ENCODE assay signal across 1 cellular context in the genomic region with DNA sequence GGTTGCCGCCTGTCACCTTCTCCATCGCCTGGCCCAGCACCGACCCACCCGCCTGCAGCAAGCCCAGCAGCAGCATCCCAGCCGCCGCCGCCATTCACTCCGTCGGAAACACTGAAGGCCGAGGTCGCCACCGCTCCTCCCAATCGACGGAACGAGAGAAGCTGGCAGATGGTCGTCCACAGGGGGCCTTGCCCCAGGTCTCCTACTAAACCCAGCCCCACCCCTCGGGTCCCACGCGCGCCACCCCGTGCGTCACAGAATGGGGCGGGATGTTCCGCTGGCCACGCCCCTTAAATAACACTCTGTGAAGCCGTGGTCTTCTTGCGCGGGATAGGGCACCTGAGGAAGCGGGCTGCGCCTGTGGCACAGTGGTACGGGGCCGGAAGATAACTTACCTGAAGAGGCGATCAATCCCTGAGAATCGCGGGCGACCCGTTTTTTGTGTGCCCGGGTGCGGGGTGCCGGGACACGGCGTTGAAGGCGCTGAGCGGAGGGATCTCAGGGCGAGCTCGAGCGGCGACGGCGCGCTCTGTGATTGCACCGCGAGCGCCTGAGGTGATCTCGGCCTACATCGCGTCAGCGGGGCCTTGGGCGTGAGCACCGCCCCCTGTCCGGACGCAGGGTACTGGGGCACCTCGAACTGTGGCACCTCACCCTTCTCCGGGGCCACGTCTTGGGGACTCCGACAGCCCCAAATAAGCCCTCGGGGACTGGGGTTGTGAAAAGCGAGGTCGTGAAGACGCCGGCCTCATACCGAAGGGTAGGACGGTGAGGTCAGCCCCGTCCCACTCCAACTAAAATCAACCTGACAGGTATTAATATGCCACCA.
TF ChIP-seq lines count a peak whose summit lies in the region.

TSS of gene CYP51A1 (minus strand) at position 207 of the 829 bp plus-strand sequence. CDS start at position 94, 113 bp downstream.

TF ChIP-seq in A549, 52 proteins besides CTCF, POLR2A, EP300 and RAD21 (continued from another document):
- peak; percentile 93 for TF ChIP-seq MAX (IDR thresholded peaks at IDR 0.05)
- TF ChIP-seq TP53 (CRISPR knock-in tag; IDR thresholded peaks at IDR 0.05): no peak; the same call in 1 of the 2 replicates
- TF ChIP-seq RCOR1 (IDR thresholded peaks at IDR 0.05; ENCODE audit: low read depth, low read length): no peak
- TF ChIP-seq ATOH8 (CRISPR knock-in tag; IDR thresholded peaks at IDR 0.05; ENCODE audit: low read depth): no peak
- TF ChIP-seq CHD2 (IDR thresholded peaks at IDR 0.05; ENCODE audit: low read length, partially characterized antibody): peak; percentile 78
- 0 out of 2 replicates have a peak, but pooled peaks have one; percentile 36 for TF ChIP-seq RARB (CRISPR knock-in tag; IDR thresholded peaks at IDR 0.05)
- no peak for TF ChIP-seq HEYL (CRISPR knock-in tag; IDR thresholded peaks at IDR 0.05)
- TF ChIP-seq ZNF302 (CRISPR knock-in tag; IDR thresholded peaks at IDR 0.05): no peak
- TF ChIP-seq PHF8 (IDR thresholded peaks at IDR 0.05; ENCODE audit: borderline replicate concordance, low read depth): peak; percentile 92
- TF ChIP-seq FOSL2 (IDR thresholded peaks at IDR 0.05): no peak
- TF ChIP-seq FOSL2 (CRISPR knock-in tag; IDR thresholded peaks at IDR 0.05): peak; percentile 41
- TF ChIP-seq HDAC2 (IDR thresholded peaks at IDR 0.05): no peak
- TF ChIP-seq ZC3H11A (IDR thresholded peaks at IDR 0.05): no peak
- TF ChIP-seq BHLHE40 (IDR thresholded peaks at IDR 0.05; ENCODE audit: low read depth, low read length): 0 out of 2 replicates have a peak, but pooled peaks have one; percentile 7
- TF ChIP-seq CBX8 (IDR thresholded peaks at IDR 0.05): no peak
- TF ChIP-seq KDM1A (IDR thresholded peaks at IDR 0.05; ENCODE audit: low read depth): no peak
- TF ChIP-seq RFX5 (IDR thresholded peaks at IDR 0.05): no peak; the same call in none of the 2 replicates
- no peak; the same call in 2 of the 3 replicates for TF ChIP-seq SMC3 (IDR thresholded peaks at IDR 0.05)
- TF ChIP-seq, protein P1, sequence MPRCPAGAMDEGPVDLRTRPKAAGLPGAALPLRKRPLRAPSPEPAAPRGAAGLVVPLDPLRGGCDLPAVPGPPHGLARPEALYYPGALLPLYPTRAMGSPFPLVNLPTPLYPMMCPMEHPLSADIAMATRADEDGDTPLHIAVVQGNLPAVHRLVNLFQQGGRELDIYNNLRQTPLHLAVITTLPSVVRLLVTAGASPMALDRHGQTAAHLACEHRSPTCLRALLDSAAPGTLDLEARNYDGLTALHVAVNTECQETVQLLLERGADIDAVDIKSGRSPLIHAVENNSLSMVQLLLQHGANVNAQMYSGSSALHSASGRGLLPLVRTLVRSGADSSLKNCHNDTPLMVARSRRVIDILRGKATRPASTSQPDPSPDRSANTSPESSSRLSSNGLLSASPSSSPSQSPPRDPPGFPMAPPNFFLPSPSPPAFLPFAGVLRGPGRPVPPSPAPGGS (IDR thresholded peaks at IDR 0.05): peak; percentile 84; the same call in 2 of the 3 replicates
- TF ChIP-seq GATA3 (IDR thresholded peaks at IDR 0.05; ENCODE audit: borderline replicate concordance): peak; percentile 41; the same call in 1 of the 2 replicates
- TF ChIP-seq, protein P2, sequence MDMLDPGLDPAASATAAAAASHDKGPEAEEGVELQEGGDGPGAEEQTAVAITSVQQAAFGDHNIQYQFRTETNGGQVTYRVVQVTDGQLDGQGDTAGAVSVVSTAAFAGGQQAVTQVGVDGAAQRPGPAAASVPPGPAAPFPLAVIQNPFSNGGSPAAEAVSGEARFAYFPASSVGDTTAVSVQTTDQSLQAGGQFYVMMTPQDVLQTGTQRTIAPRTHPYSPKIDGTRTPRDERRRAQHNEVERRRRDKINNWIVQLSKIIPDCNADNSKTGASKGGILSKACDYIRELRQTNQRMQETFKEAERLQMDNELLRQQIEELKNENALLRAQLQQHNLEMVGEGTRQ (IDR thresholded peaks at IDR 0.05): 0 out of 2 replicates have a peak, but pooled peaks have one; percentile 20
- TF ChIP-seq, protein P3, sequence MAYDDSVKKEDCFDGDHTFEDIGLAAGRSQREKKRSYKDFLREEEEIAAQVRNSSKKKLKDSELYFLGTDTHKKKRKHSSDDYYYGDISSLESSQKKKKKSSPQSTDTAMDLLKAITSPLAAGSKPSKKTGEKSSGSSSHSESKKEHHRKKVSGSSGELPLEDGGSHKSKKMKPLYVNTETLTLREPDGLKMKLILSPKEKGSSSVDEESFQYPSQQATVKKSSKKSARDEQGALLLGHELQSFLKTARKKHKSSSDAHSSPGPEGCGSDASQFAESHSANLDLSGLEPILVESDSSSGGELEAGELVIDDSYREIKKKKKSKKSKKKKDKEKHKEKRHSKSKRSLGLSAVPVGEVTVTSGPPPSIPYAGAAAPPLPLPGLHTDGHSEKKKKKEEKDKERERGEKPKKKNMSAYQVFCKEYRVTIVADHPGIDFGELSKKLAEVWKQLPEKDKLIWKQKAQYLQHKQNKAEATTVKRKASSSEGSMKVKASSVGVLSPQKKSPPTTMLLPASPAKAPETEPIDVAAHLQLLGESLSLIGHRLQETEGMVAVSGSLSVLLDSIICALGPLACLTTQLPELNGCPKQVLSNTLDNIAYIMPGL (CRISPR knock-in tag; IDR thresholded peaks at IDR 0.05; ENCODE audit: borderline replicate concordance): peak; percentile 90
- TF ChIP-seq KDM5A (IDR thresholded peaks at IDR 0.05): no peak
- no peak for TF ChIP-seq FOSB (CRISPR knock-in tag; IDR thresholded peaks at IDR 0.05)
- no peak for TF ChIP-seq NFE2L2 (conservative IDR thresholded peaks at IDR 0.05; ENCODE audit: low read length)
- no peak for TF ChIP-seq ELK1 (IDR thresholded peaks at IDR 0.05; ENCODE audit: low read depth, low read length)
- TF ChIP-seq NR3C1 (IDR thresholded peaks at IDR 0.05): no peak
- TF ChIP-seq PBX3 (IDR thresholded peaks at IDR 0.05): peak; percentile 85
- TF ChIP-seq NPAS2 (CRISPR knock-in tag; IDR thresholded peaks at IDR 0.05; ENCODE audit: borderline replicate concordance): no peak
